Comparison of ENCODE assay signal across 9 cellular contexts in the genomic region with DNA sequence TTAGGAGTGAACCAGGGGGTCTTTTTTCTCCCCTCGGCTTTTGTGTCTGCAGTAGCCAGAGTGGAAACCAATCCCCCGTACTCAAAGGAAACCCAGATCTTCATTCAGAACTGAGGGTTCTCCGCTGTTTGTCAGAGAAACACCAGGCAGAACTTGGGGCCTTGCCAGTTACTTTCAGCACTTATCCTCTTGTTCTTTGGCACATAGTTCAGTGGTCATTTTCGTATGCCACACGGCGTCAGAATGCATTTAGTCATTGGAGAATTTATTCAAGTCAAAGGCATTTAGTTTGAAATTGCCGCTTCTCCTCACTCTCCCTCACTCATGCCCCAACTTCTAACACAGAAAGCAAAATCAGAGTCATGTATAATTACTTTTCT.
A peak's percentile ranks its signal among the peaks of the same experiment; 100 is the strongest.
DNase-seq lines count a peak whose midpoint lies in the region; ATAC-seq and TF ChIP-seq lines count a peak whose summit lies in the region.
"Had no signal": no experiment of that assay in that cellular context is flagged by ENCODE, and none has a peak within 500 bp of the region (broad histone marks: within the 10 kb centered on the region; RNA-seq: fewer than 3 reads in every experiment).

No MANE protein-coding gene starts in this region.

- H3K36me3 ChIP-seq in left ventricle myocardium inferior, result no peaks in the 10 kb centered on the region
- no peaks in the 10 kb centered on the region for H3K36me3 ChIP-seq in skeletal muscle satellite cell (ENCODE audit: insufficient read depth, low read length)

- H3K4me2 ChIP-seq in skeletal muscle satellite cell (ENCODE audit: low read length), result peak overlapping the region; percentile 81

- H3K27ac ChIP-seq in left ventricle myocardium inferior (replicated peaks), result peak overlapping the region; percentile 88
- H3K27ac ChIP-seq: SK-N-MC had no signal

- peak overlapping the region; percentile 71 for H3K9ac ChIP-seq in skeletal muscle satellite cell (ENCODE audit: low read depth, low read length)

- POLR2A ChIA-PET in activated CD8-positive, alpha-beta T cell treated with anti-CD3 and anti-CD28 coated beads, Interleukin-2, amount 10 ng/mL, durations not matched to agents 7 days and 5 days (lab: Charles Lee), result interaction anchor here (1.1 to 1.4 kb wide), 2 partner anchors 9 to 22 kb away, joined by 3 to 5 read pairs; no protein-coding TSS in a partner anchor

- intact Hi-C loops in left ventricle myocardium inferior (cut with micrococcal nuclease), result loop anchor here (10.0 kb wide), 2 partner anchors 63 to 103 kb away; partner anchors contain the start of gene CABLES1

- CTCF ChIA-PET in activated CD8-positive, alpha-beta T cell treated with anti-CD3 and anti-CD28 coated beads, Interleukin-2, amount 10 ng/mL, durations not matched to agents 7 days and 5 days (lab: Charles Lee), result interaction anchor here (0.6 to 2.8 kb wide), 10 partner anchors 10 to 205 kb away, joined by 3 to 34 read pairs (median 3); no protein-coding TSS in a partner anchor

- peak overlapping the region; percentile 60 for H3K4me3 Mint-ChIP-seq in activated CD8-positive, alpha-beta T cell treated with anti-CD3 and anti-CD28 coated beads, Interleukin-2, amount 10 ng/mL, durations not matched to agents 7 days and 5 days

- peak overlapping the region; percentile 92 for H3K27ac Mint-ChIP-seq in activated CD8-positive, alpha-beta T cell treated with anti-CD3 and anti-CD28 coated beads, Interleukin-2, amount 10 ng/mL, durations not matched to agents 7 days and 5 days

- H3K27me3 ChIP-seq in left ventricle myocardium inferior (ENCODE audit: low read depth), result no peaks in the 10 kb centered on the region
- H3K27me3 ChIP-seq in skeletal muscle satellite cell (ENCODE audit: control insufficient read depth, insufficient read depth, low read length), result no peaks in the 10 kb centered on the region

- H3K4me1 Mint-ChIP-seq in activated CD8-positive, alpha-beta T cell treated with anti-CD3 and anti-CD28 coated beads, Interleukin-2, amount 10 ng/mL, durations not matched to agents 7 days and 5 days (ENCODE audit: low read depth), result peaks cover 74% of the 10 kb centered on the region

- no peak for ATAC-seq in activated CD8-positive, alpha-beta T cell treated with anti-CD3 and anti-CD28 coated beads, Interleukin-2, amount 10 ng/mL, durations not matched to agents 7 days and 5 days
- ATAC-seq in HG02973 (IDR thresholded peaks at IDR 0.05; ENCODE audit: unreplicated experiment) (no peak), HG02884 (IDR thresholded peaks at IDR 0.05; ENCODE audit: unreplicated experiment) (no peak)

- DNase-seq in GM03348 (ENCODE audit: low spot score) (peak; percentile 69), left ventricle myocardium inferior (no peak), GDM1 (lab: John Stamatoyannopoulos, UW) (no peak)
- no peak for DNase-seq in activated CD8-positive, alpha-beta T cell treated with anti-CD3 and anti-CD28 coated beads, Interleukin-2, amount 10 ng/mL, durations not matched to agents 7 days and 5 days
- DNase-seq in stimulated activated CD8-positive, alpha-beta memory T cell treated with anti-CD3 and anti-CD28 coated beads, Interleukin-4, amount 100 ng/mL, for 48 hours, result no peak

- peaks cover 5% of the 10 kb centered on the region for H3K36me3 Mint-ChIP-seq in activated CD8-positive, alpha-beta T cell treated with anti-CD3 and anti-CD28 coated beads, Interleukin-2, amount 10 ng/mL, durations not matched to agents 7 days and 5 days (ENCODE audit: low read depth)

- no peaks in the 10 kb centered on the region for H3K9me3 Mint-ChIP-seq in activated CD8-positive, alpha-beta T cell treated with anti-CD3 and anti-CD28 coated beads, Interleukin-2, amount 10 ng/mL, durations not matched to agents 7 days and 5 days (ENCODE audit: insufficient read depth)

- H3K27me3 Mint-ChIP-seq in activated CD8-positive, alpha-beta T cell treated with anti-CD3 and anti-CD28 coated beads, Interleukin-2, amount 10 ng/mL, durations not matched to agents 7 days and 5 days (ENCODE audit: low read depth), result no peaks in the 10 kb centered on the region

- H3K4me3 ChIP-seq in left ventricle myocardium inferior (peak overlapping the region; percentile 59), skeletal muscle satellite cell (ENCODE audit: low read length) (peak overlapping the region; percentile 54)
- H3K4me3 ChIP-seq: SK-N-MC had no signal

- TF ChIP-seq CTCF in left ventricle myocardium inferior (IDR thresholded peaks at IDR 0.05; ENCODE audit: borderline replicate concordance), result no peak

- H3K9me3 ChIP-seq in left ventricle myocardium inferior (replicated peaks) (no peaks in the 10 kb centered on the region), skeletal muscle satellite cell (replicated peaks; ENCODE audit: low read length) (no peaks in the 10 kb centered on the region)

- H3K4me1 ChIP-seq in left ventricle myocardium inferior (peaks cover 26% of the 10 kb centered on the region), skeletal muscle satellite cell (ENCODE audit: control insufficient read depth, insufficient read depth, low read length) (peaks cover 23% of the 10 kb centered on the region)
